23 cellular contexts compared by ENCODE assay signal in genomic region chr9:38305616-38306015, GRCh38.
DNase-seq lines count a peak whose midpoint lies in the region; ATAC-seq and TF ChIP-seq lines count a peak whose summit lies in the region.
"Had no signal": no experiment of that assay in that cellular context is flagged by ENCODE, and none has a peak within 500 bp of the region (broad histone marks: within the 10 kb centered on the region; RNA-seq: fewer than 3 reads in every experiment).

No MANE protein-coding gene starts in this region.

- H3K9me3 ChIP-seq in lower lobe of right lung (no peaks in the 10 kb centered on the region), upper lobe of right lung (no peaks in the 10 kb centered on the region), hepatocyte (ENCODE audit: low read depth) (no peaks in the 10 kb centered on the region)
- H3K9me3 ChIP-seq: BE2C had no signal

- H2AFZ ChIP-seq in hepatocyte = no peak overlapping the region

- H3K4me3 ChIP-seq in lower lobe of right lung (no peak overlapping the region), upper lobe of right lung (no peak overlapping the region), hepatocyte (no peak overlapping the region)
- H3K4me3 ChIP-seq: BLaER1, GM12878 had no signal

- H3K4me1 ChIP-seq in lower lobe of right lung (no peaks in the 10 kb centered on the region), upper lobe of right lung (no peaks in the 10 kb centered on the region), hepatocyte (ENCODE audit: insufficient read depth) (peaks cover 12% of the 10 kb centered on the region)

- TF ChIP-seq CTCF in lower lobe of right lung (IDR thresholded peaks at IDR 0.05) (no peak), upper lobe of right lung (IDR thresholded peaks at IDR 0.05) (no peak), hepatocyte (IDR thresholded peaks at IDR 0.05; ENCODE audit: poor library complexity) (no peak)

- H3K27ac ChIP-seq in lower lobe of right lung (no peak overlapping the region), upper lobe of right lung (no peak overlapping the region), hepatocyte (no peak overlapping the region)
- H3K27ac ChIP-seq: BLaER1 had no signal

- H3K79me2 ChIP-seq in hepatocyte = no peaks in the 10 kb centered on the region

- no peak overlapping the region for H3K4me2 ChIP-seq in hepatocyte
- H3K4me2 ChIP-seq: BLaER1 had no signal

- H3K9me2 ChIP-seq in hepatocyte (replicated peaks; ENCODE audit: insufficient read depth) = no peaks in the 10 kb centered on the region

- 90% methylated on average over 1 of the region's 1 CpG for WGBS in hepatocyte (ENCODE audit: low lambda C conversion rate, missing lambda C conversion rate)

- no peaks in the 10 kb centered on the region for H4K20me1 ChIP-seq in hepatocyte (ENCODE audit: insufficient read depth, poor library complexity, severe bottlenecking)
- H4K20me1 ChIP-seq: BLaER1 had no signal

- intact Hi-C loops in lower lobe of right lung (cut with DNase I) = no loop called here
- intact Hi-C loops in upper lobe of right lung (cut with DNase I) = no loop called here

- peak; percentile 47 for DNase-seq in DMS79 (lab: John Stamatoyannopoulos, UW)
- DNase-seq in DMS79 treated with DMSO at 0.1 percent for 48 hours (lab: John Stamatoyannopoulos, UW) = peak; percentile 49
- DNase-seq in lower lobe of right lung = no peak
- DNase-seq in upper lobe of right lung = no peak
- no peak for DNase-seq in hepatocyte (ENCODE audit: low spot score)
- no peak for DNase-seq in NCI-H524 (lab: John Stamatoyannopoulos, UW)
- DNase-seq: 8988T; ACHN; BE2C; C1 segment of cervical spinal cord; CD4-positive, alpha-beta memory T cell; CD4-positive, CD25-positive, alpha-beta regulatory T cell; CD8-positive, alpha-beta memory T cell; COR-L47; DMS 273 treated with DMSO at 0.1 percent for 48 hours; DMS153; DMS53; DND-41; EL; GDM1 had no signal

- peak; percentile 53 to 81 for ATAC-seq in lower lobe of right lung
- peak; percentile 71 for ATAC-seq in upper lobe of right lung
- ATAC-seq in HG02763 (IDR thresholded peaks at IDR 0.05; ENCODE audit: unreplicated experiment) = no peak
- ATAC-seq: GM12878 had no signal

- H3K36me3 ChIP-seq in lower lobe of right lung (no peaks in the 10 kb centered on the region), upper lobe of right lung (no peaks in the 10 kb centered on the region), hepatocyte (replicated peaks; ENCODE audit: insufficient read depth, low read depth) (no peaks in the 10 kb centered on the region)
- H3K36me3 ChIP-seq: BE2C, BLaER1 had no signal

- H3K27me3 ChIP-seq in lower lobe of right lung (ENCODE audit: low read depth) = no peaks in the 10 kb centered on the region
- no peaks in the 10 kb centered on the region for H3K27me3 ChIP-seq in upper lobe of right lung
- no peaks in the 10 kb centered on the region for H3K27me3 ChIP-seq in hepatocyte
- H3K27me3 ChIP-seq: BE2C, BLaER1 had no signal

Comparison
In these comparisons a context has a peak if more than half of its experiments do, and no peak if none do; other contexts are left out.
1. DNase-seq: peak in DMS79 (single experiment) and DMS79 treated with DMSO at 0.1 percent for 48 hours (single experiment); none in lower lobe of right lung (single experiment), upper lobe of right lung (single experiment), hepatocyte (single experiment) and NCI-H524 (0 of 2).